ENCODE assay signal across 1 cellular context in genomic region chr3:195867631-195868335, GRCh38.
TF ChIP-seq lines count a peak whose summit lies in the region.

No MANE protein-coding gene starts in this region.

TF ChIP-seq in SK-N-SH, 30 proteins besides CTCF, POLR2A, EP300 and RAD21 (continued from another document):
- TF ChIP-seq, protein P1, sequence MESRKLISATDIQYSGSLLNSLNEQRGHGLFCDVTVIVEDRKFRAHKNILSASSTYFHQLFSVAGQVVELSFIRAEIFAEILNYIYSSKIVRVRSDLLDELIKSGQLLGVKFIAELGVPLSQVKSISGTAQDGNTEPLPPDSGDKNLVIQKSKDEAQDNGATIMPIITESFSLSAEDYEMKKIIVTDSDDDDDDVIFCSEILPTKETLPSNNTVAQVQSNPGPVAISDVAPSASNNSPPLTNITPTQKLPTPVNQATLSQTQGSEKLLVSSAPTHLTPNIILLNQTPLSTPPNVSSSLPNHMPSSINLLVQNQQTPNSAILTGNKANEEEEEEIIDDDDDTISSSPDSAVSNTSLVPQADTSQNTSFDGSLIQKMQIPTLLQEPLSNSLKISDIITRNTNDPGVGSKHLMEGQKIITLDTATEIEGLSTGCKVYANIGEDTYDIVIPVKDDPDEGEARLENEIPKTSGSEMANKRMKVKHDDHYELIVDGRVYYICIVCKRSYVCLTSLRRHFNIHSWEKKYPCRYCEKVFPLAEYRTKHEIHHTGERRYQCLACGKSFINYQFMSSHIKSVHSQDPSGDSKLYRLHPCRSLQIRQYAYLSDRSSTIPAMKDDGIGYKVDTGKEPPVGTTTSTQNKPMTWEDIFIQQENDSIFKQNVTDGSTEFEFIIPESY (IDR thresholded peaks at IDR 0.05; ENCODE audit: borderline replicate concordance, low read depth): no peak
- no peak for TF ChIP-seq GABPA (IDR thresholded peaks at IDR 0.05; ENCODE audit: low read depth)
- TF ChIP-seq, protein P2, sequence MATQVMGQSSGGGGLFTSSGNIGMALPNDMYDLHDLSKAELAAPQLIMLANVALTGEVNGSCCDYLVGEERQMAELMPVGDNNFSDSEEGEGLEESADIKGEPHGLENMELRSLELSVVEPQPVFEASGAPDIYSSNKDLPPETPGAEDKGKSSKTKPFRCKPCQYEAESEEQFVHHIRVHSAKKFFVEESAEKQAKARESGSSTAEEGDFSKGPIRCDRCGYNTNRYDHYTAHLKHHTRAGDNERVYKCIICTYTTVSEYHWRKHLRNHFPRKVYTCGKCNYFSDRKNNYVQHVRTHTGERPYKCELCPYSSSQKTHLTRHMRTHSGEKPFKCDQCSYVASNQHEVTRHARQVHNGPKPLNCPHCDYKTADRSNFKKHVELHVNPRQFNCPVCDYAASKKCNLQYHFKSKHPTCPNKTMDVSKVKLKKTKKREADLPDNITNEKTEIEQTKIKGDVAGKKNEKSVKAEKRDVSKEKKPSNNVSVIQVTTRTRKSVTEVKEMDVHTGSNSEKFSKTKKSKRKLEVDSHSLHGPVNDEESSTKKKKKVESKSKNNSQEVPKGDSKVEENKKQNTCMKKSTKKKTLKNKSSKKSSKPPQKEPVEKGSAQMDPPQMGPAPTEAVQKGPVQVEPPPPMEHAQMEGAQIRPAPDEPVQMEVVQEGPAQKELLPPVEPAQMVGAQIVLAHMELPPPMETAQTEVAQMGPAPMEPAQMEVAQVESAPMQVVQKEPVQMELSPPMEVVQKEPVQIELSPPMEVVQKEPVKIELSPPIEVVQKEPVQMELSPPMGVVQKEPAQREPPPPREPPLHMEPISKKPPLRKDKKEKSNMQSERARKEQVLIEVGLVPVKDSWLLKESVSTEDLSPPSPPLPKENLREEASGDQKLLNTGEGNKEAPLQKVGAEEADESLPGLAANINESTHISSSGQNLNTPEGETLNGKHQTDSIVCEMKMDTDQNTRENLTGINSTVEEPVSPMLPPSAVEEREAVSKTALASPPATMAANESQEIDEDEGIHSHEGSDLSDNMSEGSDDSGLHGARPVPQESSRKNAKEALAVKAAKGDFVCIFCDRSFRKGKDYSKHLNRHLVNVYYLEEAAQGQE (IDR thresholded peaks at IDR 0.05; ENCODE audit: low read depth, low read length): no peak
